Comparison of ENCODE assay signal across 13 cellular contexts in the genomic region with DNA sequence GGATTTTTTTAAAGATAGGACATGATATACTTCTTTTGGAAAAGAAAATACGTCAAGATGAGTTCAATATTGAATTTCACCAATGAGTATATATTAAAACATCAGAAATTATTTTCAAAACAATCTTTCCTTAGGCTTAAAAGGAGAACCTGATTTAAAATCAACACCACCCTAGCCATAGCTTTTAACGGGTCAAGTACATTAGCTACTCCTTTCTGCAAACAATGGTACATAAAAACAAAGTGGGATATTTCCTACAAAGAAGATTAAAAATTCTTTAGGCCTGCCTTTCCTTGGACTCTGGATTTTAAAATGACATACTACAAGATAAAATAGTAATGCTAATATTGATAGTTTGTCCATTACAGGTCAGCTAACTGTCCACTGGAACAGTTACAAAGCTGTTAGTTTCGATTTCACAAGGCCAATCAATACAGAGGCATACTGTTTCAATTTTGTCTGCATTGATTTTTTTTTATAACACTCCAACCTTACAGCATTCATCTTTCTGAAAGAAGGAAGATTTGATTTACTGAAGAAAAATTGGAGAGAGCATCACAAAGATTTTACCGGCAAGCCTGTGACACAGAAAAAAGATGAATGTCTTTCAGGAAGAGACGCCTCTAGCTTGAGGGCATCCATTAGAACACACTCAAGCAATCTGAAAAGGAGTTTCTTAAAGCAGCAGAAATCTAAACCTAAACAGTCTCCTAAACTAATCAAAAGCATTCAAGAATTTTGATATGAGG.
DNase-seq lines count a peak whose midpoint lies in the region; ATAC-seq and TF ChIP-seq lines count a peak whose summit lies in the region.
"Had no signal": no experiment of that assay in that cellular context is flagged by ENCODE, and none has a peak within 500 bp of the region (broad histone marks: within the 10 kb centered on the region; RNA-seq: fewer than 3 reads in every experiment).

No MANE protein-coding gene starts in this region.

- peaks cover 4% of the 10 kb centered on the region for H3K4me1 ChIP-seq in body of pancreas

- CTCF ChIA-PET in HEK293T (lab: Yijun Ruan, JAX): interaction anchor here (0.7 to 1.5 kb wide), 3 partner anchors 75 to 188 kb away, joined by 3 to 5 read pairs (median 4); no protein-coding TSS in a partner anchor

- TF ChIP-seq POLR2A in body of pancreas (IDR thresholded peaks at IDR 0.05): no peak

- H3K9me3 ChIP-seq in MG63 (no peaks in the 10 kb centered on the region), body of pancreas (no peaks in the 10 kb centered on the region)

- 18 to 24% methylated on average over 5 of the region's 5 CpGs for WGBS in body of pancreas, 2 donors

- TF ChIP-seq CTCF in body of pancreas (IDR thresholded peaks at IDR 0.05): no peak

- intact Hi-C loops in body of pancreas (cut with DNase I): no loop called here

- no peaks in the 10 kb centered on the region for H3K27me3 ChIP-seq in MG63
- no peaks in the 10 kb centered on the region for H3K27me3 ChIP-seq in body of pancreas

- ATAC-seq in body of pancreas (peak; percentile 52), GM19452 (IDR thresholded peaks at IDR 0.05; ENCODE audit: unreplicated experiment) (no peak)
- ATAC-seq: CD8-positive, alpha-beta T cell had no signal

- DNase-seq in MG63 (no peak), body of pancreas (no peak), inferior parietal cortex (ENCODE audit: extremely low spot score) (peak; percentile 12), skeletal muscle cell (ENCODE audit: low read depth) (no peak), HEK293T (ENCODE audit: extremely low spot score) (no peak), NCI-H1930 (lab: John Stamatoyannopoulos, UW) (no peak)
- DNase-seq: activated effector memory CD4-positive, alpha-beta T cell treated with anti-CD3 and anti-CD28 coated beads, Interleukin-2, amount 50 U/mL, for 16 hours; CD8-positive, alpha-beta T cell; effector memory CD4-positive, alpha-beta T cell; MM.1S; SHP77 treated with DMSO at 0.1 percent for 48 hours; stimulated activated CD4-positive, alpha-beta T cell treated with anti-CD3 and anti-CD28 coated beads, Interleukin-1b, Interleukin-23, amount 100 ng/mL, for 48 hours had no signal

- H3K4me3 ChIP-seq in MG63: peak overlapping the region; percentile 17; the same call in 1 of the 2 replicates
- no peak overlapping the region for H3K4me3 ChIP-seq in body of pancreas
- peak overlapping the region; percentile 1 for H3K4me3 ChIP-seq in skeletal muscle cell (ENCODE audit: low read depth, low read length)

- POLR2A ChIA-PET in HEK293T (lab: Yijun Ruan, JAX): no interaction called here

- H3K36me3 ChIP-seq in MG63 (no peaks in the 10 kb centered on the region), body of pancreas (replicated peaks in 1 of 2; ENCODE audit: insufficient read depth in 1 of 2, low read depth in 2 of 2) (no peaks in the 10 kb centered on the region)

- peak overlapping the region in 2 of 4 donors; percentile 10 to 35 for H3K27ac ChIP-seq in body of pancreas

TF ChIP-seq in HEK293T, 16 proteins besides CTCF, POLR2A, EP300 and RAD21:
- TF ChIP-seq ELF4 (IDR thresholded peaks at IDR 0.05) (no peak), FOXM1 (IDR thresholded peaks at IDR 0.05; ENCODE audit: borderline replicate concordance) (no peak), L3MBTL2 (conservative IDR thresholded peaks at IDR 0.05) (no peak), HDGF (IDR thresholded peaks at IDR 0.05; ENCODE audit: borderline replicate concordance) (no peak), BHLHE40 (IDR thresholded peaks at IDR 0.05; ENCODE audit: borderline replicate concordance) (no peak), NFRKB (IDR thresholded peaks at IDR 0.05) (no peak), SUZ12 (IDR thresholded peaks at IDR 0.05) (no peak), FOXK2 (IDR thresholded peaks at IDR 0.05) (no peak), CTBP1 (IDR thresholded peaks at IDR 0.05; ENCODE audit: borderline replicate concordance) (no peak), SP1 (IDR thresholded peaks at IDR 0.05) (no peak), ARNT (IDR thresholded peaks at IDR 0.05) (no peak), TARDBP (IDR thresholded peaks at IDR 0.05) (no peak), LEF1 (IDR thresholded peaks at IDR 0.05; ENCODE audit: borderline replicate concordance) (no peak)
- TF ChIP-seq, protein P1, sequence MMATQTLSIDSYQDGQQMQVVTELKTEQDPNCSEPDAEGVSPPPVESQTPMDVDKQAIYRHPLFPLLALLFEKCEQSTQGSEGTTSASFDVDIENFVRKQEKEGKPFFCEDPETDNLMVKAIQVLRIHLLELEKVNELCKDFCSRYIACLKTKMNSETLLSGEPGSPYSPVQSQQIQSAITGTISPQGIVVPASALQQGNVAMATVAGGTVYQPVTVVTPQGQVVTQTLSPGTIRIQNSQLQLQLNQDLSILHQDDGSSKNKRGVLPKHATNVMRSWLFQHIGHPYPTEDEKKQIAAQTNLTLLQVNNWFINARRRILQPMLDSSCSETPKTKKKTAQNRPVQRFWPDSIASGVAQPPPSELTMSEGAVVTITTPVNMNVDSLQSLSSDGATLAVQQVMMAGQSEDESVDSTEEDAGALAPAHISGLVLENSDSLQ (IDR thresholded peaks at IDR 0.05): no peak
TF ChIP-seq in HEK293T: peak in this region for 0.

Comparison
In these comparisons a context has a peak if more than half of its experiments do, and no peak if none do; other contexts are left out.
1. H3K4me3 ChIP-seq: peak in MG63 (single experiment) and skeletal muscle cell (single experiment); none in body of pancreas (0 of 2).